In the genomic region with DNA sequence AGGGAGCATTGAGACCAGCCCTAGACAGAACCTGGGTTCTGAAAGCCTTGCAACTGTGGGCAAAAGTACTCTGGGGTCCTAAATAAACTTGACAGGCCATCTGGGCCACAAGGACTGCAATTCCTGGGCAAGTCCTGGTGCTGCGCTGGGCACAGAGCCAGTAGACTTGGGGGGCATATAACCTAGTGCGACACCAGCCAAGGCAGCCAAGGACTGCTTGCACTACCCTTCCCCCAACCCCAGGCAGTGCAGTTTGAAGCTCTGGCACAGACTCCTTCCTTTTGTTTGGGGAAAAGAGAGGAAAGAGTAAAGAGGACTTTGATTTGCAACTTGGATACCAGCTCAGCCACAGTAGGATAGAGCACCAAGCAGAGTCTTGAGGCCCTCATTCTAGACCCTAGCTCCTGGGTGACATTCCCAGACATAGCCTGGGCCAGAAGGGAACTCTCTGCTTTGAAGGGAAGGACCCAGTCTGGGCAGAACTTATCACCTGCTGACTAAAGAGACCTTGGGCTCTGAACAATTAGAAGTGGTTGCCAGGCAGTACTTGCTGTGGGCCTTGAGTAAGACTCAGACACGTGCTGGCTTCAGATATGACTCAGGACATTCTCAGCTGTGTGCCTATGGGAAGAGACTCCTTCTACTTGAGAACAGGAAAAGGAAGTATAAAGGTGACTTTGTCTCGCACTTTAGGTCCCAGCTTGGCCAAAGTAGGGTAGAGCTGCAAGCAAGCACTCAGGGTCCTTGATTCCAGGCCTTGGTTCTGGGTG, we compare ENCODE assay signal across 18 cellular contexts.
DNase-seq lines count a peak whose midpoint lies in the region; ATAC-seq, FAIRE-seq and TF ChIP-seq lines count a peak whose summit lies in the region.
"Had no signal": no experiment of that assay in that cellular context is flagged by ENCODE, and none has a peak within 500 bp of the region (broad histone marks: within the 10 kb centered on the region; RNA-seq: fewer than 3 reads in every experiment).

No MANE protein-coding gene starts in this region.

- H2AFZ ChIP-seq in OCI-LY1 (ENCODE audit: low read length) = no peak overlapping the region
- H2AFZ ChIP-seq: PC-9 had no signal

- H3F3A ChIP-seq in OCI-LY1 (ENCODE audit: insufficient read depth, low read length) = no peaks in the 10 kb centered on the region

- no peak for TF ChIP-seq CTCF in OCI-LY1 (IDR thresholded peaks at IDR 0.05; ENCODE audit: low read length)
- TF ChIP-seq CTCF in pancreas (IDR thresholded peaks at IDR 0.05) = no peak

- H3K36me3 ChIP-seq in OCI-LY1 (ENCODE audit: insufficient read depth, low read length) = 0 out of 2 replicates have a peak, but pooled peaks cover 4% of the 10 kb centered on the region
- no peaks in the 10 kb centered on the region for H3K36me3 ChIP-seq in pancreas
- H3K36me3 ChIP-seq: cardiac muscle cell, lower lobe of right lung, neutrophil, tibial artery had no signal

- peak; percentile 48 for ATAC-seq in GM18873 (IDR thresholded peaks at IDR 0.05; ENCODE audit: low FRiP score, unreplicated experiment)
- ATAC-seq in HG02798 (IDR thresholded peaks at IDR 0.05; ENCODE audit: poor library complexity, unreplicated experiment) = peak; percentile 63
- peak; percentile 83 to 99 (median 96) for ATAC-seq in pancreas
- ATAC-seq: lower lobe of right lung had no signal

- intact Hi-C loops in pancreas (cut with DNase I) = no loop called here

- H3K4me1 ChIP-seq in OCI-LY1 (ENCODE audit: insufficient read depth, low read length, severe bottlenecking) = peaks cover 26% of the 10 kb centered on the region
- no peaks in the 10 kb centered on the region for H3K4me1 ChIP-seq in pancreas
- H3K4me1 ChIP-seq: lower lobe of right lung, tibial artery had no signal

- no peaks in the 10 kb centered on the region for H3K9me2 ChIP-seq in OCI-LY1 (ENCODE audit: low read depth, low read length)

- no peak overlapping the region for H3K4me2 ChIP-seq in OCI-LY1 (ENCODE audit: low read length)
- H3K4me2 ChIP-seq: PC-9 had no signal

- H3K9me3 ChIP-seq in OCI-LY1 (ENCODE audit: low read length) = no peaks in the 10 kb centered on the region
- H3K9me3 ChIP-seq in pancreas = no peaks in the 10 kb centered on the region
- H3K9me3 ChIP-seq: lower lobe of right lung, neutrophil, tibial artery had no signal

- H3K4me3 ChIP-seq in OCI-LY1 (ENCODE audit: low read depth, low read length, poor library complexity, severe bottlenecking) (no peak overlapping the region), pancreas (no peak overlapping the region)
- H3K4me3 ChIP-seq: cardiac muscle cell, lower lobe of right lung, PC-9, tibial artery had no signal

- H3K27me3 ChIP-seq in OCI-LY1 (ENCODE audit: insufficient read depth, low read length) (no peaks in the 10 kb centered on the region), pancreas (peaks cover 0 to 6% (median 0%) of the 10 kb centered on the region in 4 donors)
- H3K27me3 ChIP-seq: cardiac muscle cell, neutrophil, tibial artery had no signal

- WGBS in pancreas, 2 donors = 44 to 46% methylated on average over 4 of the region's 4 CpGs

- H3K79me2 ChIP-seq in OCI-LY1 (ENCODE audit: insufficient read depth, low read length) = no peaks in the 10 kb centered on the region

- DNase-seq in pancreas (peak in 5 of 6 donors; percentile 31 to 56 (median 40)), DMS79 treated with DMSO at 0.1 percent for 48 hours (lab: John Stamatoyannopoulos, UW) (no peak), HK-2 (ENCODE audit: unreplicated experiment) (no peak), SKM-1 (lab: John Stamatoyannopoulos, UW; ENCODE audit: unreplicated experiment) (no peak)
- DNase-seq: activated CD4-positive, alpha-beta T cell treated with anti-CD3 and anti-CD28 coated beads, Interleukin-2, amount 50 U/mL, for 4 hours; activated gamma-delta T cell; hippocampal formation; Karpas-422; lower lobe of right lung; NCI-H2107; PC-9; tibial artery had no signal

- H3K27ac ChIP-seq in OCI-LY1 (ENCODE audit: low read depth, low read length, poor library complexity, severe bottlenecking) (peak overlapping the region; percentile 47), pancreas (no peak overlapping the region)
- H3K27ac ChIP-seq: cardiac muscle cell, epithelial cell of prostate, lower lobe of right lung, neutrophil, PC-9, tibial artery had no signal

- no peak for FAIRE-seq in pancreas (lab: Jason Lieb, UNC)

- no peaks in the 10 kb centered on the region for H4K20me1 ChIP-seq in OCI-LY1 (ENCODE audit: insufficient read depth, low read length)

- no peak overlapping the region for H3K9ac ChIP-seq in OCI-LY1 (ENCODE audit: low read length)

Comparison
In these comparisons a context has a peak if more than half of its experiments do, and no peak if none do; other contexts are left out.
1. DNase-seq: peak in pancreas (5 of 6); none in DMS79 treated with DMSO at 0.1 percent for 48 hours (single experiment), HK-2 (single experiment) and SKM-1 (single experiment).
2. Peak in every context shown above with its lines, with median percentiles within 50 percentile points of each other: ATAC-seq.